Comparison of ENCODE assay signal across 22 cellular contexts in the genomic region with DNA sequence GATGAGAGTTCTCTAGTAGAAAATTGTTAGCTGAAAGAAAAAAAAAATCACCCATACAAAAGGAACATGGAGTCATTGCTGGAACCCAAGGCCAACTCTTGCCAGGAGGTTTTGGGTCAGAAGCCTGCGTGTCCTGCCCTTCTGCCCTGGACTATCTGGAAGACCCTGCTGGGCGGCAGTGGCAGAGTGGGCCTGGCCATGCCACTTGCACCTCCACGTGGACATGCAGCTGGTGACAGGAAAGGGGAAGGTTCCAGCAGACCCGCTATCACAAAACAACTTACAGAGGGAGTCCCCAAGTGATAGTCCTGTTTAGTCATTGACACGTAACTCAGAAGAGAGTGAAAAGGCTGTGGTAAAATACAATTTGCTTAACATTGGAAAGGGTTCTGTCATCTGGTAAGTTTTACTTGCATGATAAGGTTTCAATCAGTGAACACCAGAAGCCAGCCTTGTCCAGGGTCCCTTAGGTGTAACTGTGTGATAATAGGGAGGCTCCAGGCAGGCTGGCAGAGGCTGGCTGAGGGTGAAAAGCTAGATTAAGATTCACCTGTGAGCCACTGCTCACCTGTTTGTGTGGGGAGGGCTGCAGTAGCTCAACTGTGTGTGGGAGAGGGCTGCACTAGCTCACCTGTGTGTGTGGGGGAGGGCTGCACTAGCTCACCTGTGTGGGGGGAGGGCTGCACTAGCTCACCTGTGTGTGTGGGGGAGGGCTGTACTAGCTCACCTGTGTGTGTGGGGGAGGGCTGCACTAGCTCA. TPM values are rescaled to one million over a fixed set of nuclear protein-coding genes. Genes with fewer than 3 reads are reported as not detected.
DNase-seq lines count a peak whose midpoint lies in the region; ATAC-seq, FAIRE-seq and TF ChIP-seq lines count a peak whose summit lies in the region.
"Had no signal": no experiment of that assay in that cellular context is flagged by ENCODE, and none has a peak within 500 bp of the region (broad histone marks: within the 10 kb centered on the region; RNA-seq: fewer than 3 reads in every experiment).

No MANE protein-coding gene starts in this region.

- TF ChIP-seq EP300 in H1 (IDR thresholded peaks at IDR 0.05; ENCODE audit: borderline replicate concordance in 1 of 2, low read depth in 2 of 2, low read length in 2 of 2) (no peak), HepG2 (IDR thresholded peaks at IDR 0.05; ENCODE audit: low read depth in 2 of 2, low read length in 2 of 2) (no peak), HepG2 (CRISPR knock-in tag; IDR thresholded peaks at IDR 0.05; ENCODE audit: borderline replicate concordance) (no peak)

- TF ChIP-seq CTCF in H1 (IDR thresholded peaks at IDR 0.05; ENCODE audit: control extremely low read depth in 1 of 3, insufficient read depth in 1 of 3, low read depth in 1 of 3, low read length in 3 of 3) (no peak), mammary epithelial cell (conservative IDR thresholded peaks at IDR 0.05 in 1 of 2, IDR thresholded peaks at IDR 0.05 in 1 of 2; ENCODE audit: extremely low read depth in 1 of 2, insufficient read depth in 1 of 2, low read depth in 1 of 2, low read length in 2 of 2) (no peak), HepG2 (CRISPR knock-in tag; IDR thresholded peaks at IDR 0.05) (no peak)

- H3K4ac ChIP-seq in H1 (replicated peaks; ENCODE audit: insufficient read length, low read depth, low read length): peak overlapping the region; percentile 19

- POLR2A ChIA-PET in H1 (lab: Charles Lee; ENCODE audit: partially characterized antibody): interaction anchor here (0.9 to 2.6 kb wide), 3 partner anchors 11 to 89 kb away, joined by 3 to 7 read pairs (median 4); partner anchors contain the start of genes COL4A1 and COL4A2
- POLR2A ChIA-PET in HepG2 (lab: Yijun Ruan, JAX): no interaction called here

- no peak overlapping the region for H3K9ac ChIP-seq in H1 (replicated peaks in 1 of 4; ENCODE audit: extremely low read depth in 1 of 4, low read depth in 3 of 4, low read length in 3 of 4)
- H3K9ac ChIP-seq in rectal smooth muscle tissue (ENCODE audit: low read length): no peak overlapping the region
- no peak overlapping the region for H3K9ac ChIP-seq in mammary epithelial cell (ENCODE audit: insufficient read depth, low read length)
- no peak overlapping the region for H3K9ac ChIP-seq in HepG2 (ENCODE audit: insufficient read depth, low read depth, low read length)
- H3K9ac ChIP-seq: KMS-11 had no signal

- TF ChIP-seq RAD21 in H1 (IDR thresholded peaks at IDR 0.05 in 1 of 2, conservative IDR thresholded peaks at IDR 0.05 in 1 of 2; ENCODE audit: low read depth in 2 of 2, low read length in 2 of 2) (no peak; a peak in 1 of 4 replicates), HepG2 (CRISPR knock-in tag; IDR thresholded peaks at IDR 0.05) (no peak)

- peak overlapping the region; percentile 29 to 39; a peak in 3 of 4 replicates for H3K4me2 ChIP-seq in H1 (ENCODE audit: insufficient read depth in 1 of 2, low read depth in 2 of 2, low read length in 2 of 2)
- H3K4me2 ChIP-seq in mammary epithelial cell (ENCODE audit: insufficient read depth, low read depth, low read length): no peak overlapping the region
- no peak overlapping the region for H3K4me2 ChIP-seq in HepG2 (ENCODE audit: low read depth, low read length)
- H3K4me2 ChIP-seq: KMS-11 had no signal

- BruUV-seq in mammary epithelial cell (replicated peaks; lab: Mats Ljungman, UMichigan) (no TSS peak), HepG2 (replicated peaks; lab: Mats Ljungman, UMichigan) (no TSS peak)

- peaks cover 12% of the 10 kb centered on the region for H3K79me1 ChIP-seq in H1 (ENCODE audit: low read depth, low read length)

- H2BK5ac ChIP-seq in H1 (ENCODE audit: low read depth, low read length): peak overlapping the region; percentile 46; the same call in 1 of the 2 replicates

- no peak overlapping the region for H4K91ac ChIP-seq in H1 (replicated peaks; ENCODE audit: insufficient read length, low read length)

- H3K27ac ChIP-seq in H1 (ENCODE audit: low read depth, low read length) (0 out of 2 replicates have a peak overlapping the region, but pooled peaks have one; percentile 19), rectal smooth muscle tissue (ENCODE audit: low read depth, low read length) (peak overlapping the region; percentile 89), mammary epithelial cell (ENCODE audit: insufficient read depth, low read depth, low read length) (no peak overlapping the region), HepG2 (ENCODE audit: extremely low read length, insufficient read depth, low read length) (no peak overlapping the region)
- H3K27ac ChIP-seq: KMS-11 had no signal

- WGBS in H1 (ENCODE audit: extremely low coverage in 1 of 2, insufficient coverage in 1 of 2, insufficient read length in 1 of 2, insufficient replicate concordance in 2 of 2, low coverage in 1 of 2, low lambda C conversion rate in 2 of 2, missing lambda C conversion rate in 1 of 2), 2 experiments: 74% methylated on average over 5 of the region's 5 CpGs; no CpG with 5 or more reads in 1 of the 2 experiments
- WGBS in mammary epithelial cell (ENCODE audit: low coverage, missing lambda C conversion rate): 71% methylated on average over 5 of the region's 5 CpGs
- WGBS in HepG2 (ENCODE audit: low lambda C conversion rate): 22% methylated on average over 5 of the region's 5 CpGs

- peak overlapping the region; percentile 33; the same call in 1 of the 2 replicates for H2BK15ac ChIP-seq in H1 (ENCODE audit: low read length)

- no peak overlapping the region for H3K56ac ChIP-seq in H1 (replicated peaks; ENCODE audit: insufficient read length, low read depth, low read length)

- dilution Hi-C loops in mammary epithelial cell (cut with HindIII; ENCODE audit: low sequenced_read_pairs): no loop called here

- peaks cover 6% of the 10 kb centered on the region in 2 experiments for H4K20me1 ChIP-seq in H1 (replicated peaks in 1 of 2; ENCODE audit: control insufficient read depth in 1 of 2, insufficient read depth in 2 of 2, low read length in 2 of 2)
- H4K20me1 ChIP-seq in mammary epithelial cell (ENCODE audit: insufficient read depth, low read length): no peaks in the 10 kb centered on the region
- H4K20me1 ChIP-seq in HepG2 (ENCODE audit: insufficient read depth, low read length): no peaks in the 10 kb centered on the region

- H4K8ac ChIP-seq in H1 (ENCODE audit: extremely low read depth, insufficient read depth, low read length): no peak overlapping the region

- H4K5ac ChIP-seq in H1 (ENCODE audit: insufficient read length, low read depth, low read length): no peak overlapping the region

- H2BK120ac ChIP-seq in H1 (replicated peaks; ENCODE audit: low read depth, low read length): no peak overlapping the region

- in situ Hi-C loops in mammary epithelial cell (cut with MboI; ENCODE audit: low sequenced_read_pairs in 2 of 2): no loop called here
- in situ Hi-C loops in HepG2 (cut with HindIII; ENCODE audit: extremely low pct_ligation_motif_present, low pct_unique_long_range_greater_than_20kb): no loop called here

- H2BK12ac ChIP-seq in H1 (ENCODE audit: low read depth, low read length): no peak overlapping the region; the same call in 1 of the 2 replicates

- ATAC-seq in HG02938 (IDR thresholded peaks at IDR 0.05; ENCODE audit: unreplicated experiment) (peak; percentile 55), HepG2 (no peak)
- ATAC-seq: left cardiac atrium, T-cell had no signal

- H3K9me3 ChIP-seq in H1 (ENCODE audit: insufficient read depth in 2 of 2, low read depth in 1 of 2, low read length in 1 of 2): no peaks in the 10 kb centered on the region
- no peaks in the 10 kb centered on the region for H3K9me3 ChIP-seq in mammary epithelial cell (replicated peaks; ENCODE audit: insufficient read depth, low read length)
- H3K9me3 ChIP-seq in HepG2 (ENCODE audit: low read length): no peaks in the 10 kb centered on the region
- H3K9me3 ChIP-seq: HAP-1 had no signal

- peak overlapping the region; percentile 62; the same call in 1 of the 2 replicates for H2BK20ac ChIP-seq in H1 (ENCODE audit: low read length)

- peak; percentile 22 for DNase-seq in DMS79 treated with DMSO at 0.1 percent for 48 hours (lab: John Stamatoyannopoulos, UW)
- DNase-seq in DMS79 (lab: John Stamatoyannopoulos, UW): no peak
- DNase-seq in H1 (ENCODE audit: low read depth in 1 of 2, low spot score in 2 of 2): no peak
- no peak for DNase-seq in activated CD8-positive, alpha-beta memory T cell treated with anti-CD3 and anti-CD28 coated beads, Interleukin-2, amount 50 U/mL, for 4 hours
- DNase-seq in mammary epithelial cell: no peak
- DNase-seq in HepG2 (ENCODE audit: low spot score): no peak
- DNase-seq: 8988T; activated CD4-positive, alpha-beta T cell treated with anti-CD3 and anti-CD28 coated beads for 4 hours; activated T-cell treated with anti-CD3 and anti-CD28 coated beads, Interleukin-2, amount 50 U/mL, for 24 hours; amniotic stem cell; CD4-positive, CD25-positive, alpha-beta regulatory T cell; cortex of kidney; left cardiac atrium; naive B cell; NCI-H146; T-cell had no signal

- no peak for FAIRE-seq in H1 (lab: Jason Lieb, UNC)
- FAIRE-seq in HepG2 (lab: Jason Lieb, UNC): no peak
- FAIRE-seq: G401.6, RCC 7860 had no signal

- H3K79me2 ChIP-seq in H1 (ENCODE audit: control insufficient read depth in 1 of 2, insufficient read depth in 2 of 2, low read length in 2 of 2) (peaks cover 0 to 10% of the 10 kb centered on the region in 2 experiments; a peak in 1 of 4 replicates), mammary epithelial cell (ENCODE audit: insufficient read depth, low read length) (peaks cover 49% of the 10 kb centered on the region), HepG2 (ENCODE audit: insufficient read depth, low read length) (no peaks in the 10 kb centered on the region)

- peak overlapping the region; percentile 83 for H3K18ac ChIP-seq in H1 (ENCODE audit: extremely low read depth, low read length)

- H3K36me3 ChIP-seq in H1 (ENCODE audit: control insufficient read depth in 2 of 4, insufficient read depth in 4 of 4, low read length in 3 of 4) (peaks cover 0 to 4% (median 1%) of the 10 kb centered on the region in 4 experiments; a peak in 3 of 8 replicates), rectal smooth muscle tissue (ENCODE audit: control insufficient read depth, insufficient read depth, low read length) (peaks cover 4% of the 10 kb centered on the region), mammary epithelial cell (ENCODE audit: insufficient read depth, low read length) (no peaks in the 10 kb centered on the region), HepG2 (replicated peaks in 1 of 2; ENCODE audit: control insufficient read depth in 1 of 2, insufficient read depth in 2 of 2, low read length in 2 of 2) (no peaks in the 10 kb centered on the region)
- H3K36me3 ChIP-seq: HAP-1 had no signal

- H3K4me3 ChIP-seq in H1 (ENCODE audit: extremely low read depth in 1 of 4, insufficient read depth in 2 of 4, low read depth in 3 of 4, low read length in 4 of 4): peak overlapping the region in 1 of 4 experiments; percentile 25; a peak in 1 of 8 replicates
- no peak overlapping the region for H3K4me3 ChIP-seq in rectal smooth muscle tissue (ENCODE audit: low read length)
- H3K4me3 ChIP-seq in mammary epithelial cell (replicated peaks in 1 of 3; ENCODE audit: insufficient read depth in 1 of 3, low read depth in 2 of 3, low read length in 3 of 3): no peak overlapping the region
- no peak overlapping the region for H3K4me3 ChIP-seq in HepG2 (replicated peaks in 1 of 3; ENCODE audit: insufficient read depth in 1 of 3, low read depth in 2 of 3, low read length in 3 of 3)
- H3K4me3 ChIP-seq: HAP-1 had no signal

- H2AK5ac ChIP-seq in H1 (ENCODE audit: low read depth, low read length): no peak overlapping the region

- no peaks in the 10 kb centered on the region for H3K23me2 ChIP-seq in H1 (ENCODE audit: low read depth, low read length)

- no peak overlapping the region for H2AFZ ChIP-seq in H1 (ENCODE audit: low read length)
- H2AFZ ChIP-seq in mammary epithelial cell (ENCODE audit: low read depth, low read length): no peak overlapping the region
- no peak overlapping the region for H2AFZ ChIP-seq in HepG2 (ENCODE audit: low read length)

- H3K27me3 ChIP-seq in H1 (replicated peaks in 1 of 4; ENCODE audit: control insufficient read depth in 3 of 4, extremely low read depth in 1 of 4, insufficient read depth in 3 of 4, low read length in 3 of 4): no peaks in the 10 kb centered on the region
- no peaks in the 10 kb centered on the region for H3K27me3 ChIP-seq in rectal smooth muscle tissue (ENCODE audit: control insufficient read depth, insufficient read depth, low read length)
- H3K27me3 ChIP-seq in mammary epithelial cell (ENCODE audit: insufficient read depth, low read length): no peaks in the 10 kb centered on the region
- peaks cover 0 to 13% of the 10 kb centered on the region in 2 experiments; a peak in 1 of 5 replicates for H3K27me3 ChIP-seq in HepG2 (ENCODE audit: control insufficient read depth in 1 of 2, insufficient read depth in 2 of 2, low read length in 2 of 2)

- H3K23ac ChIP-seq in H1 (ENCODE audit: insufficient read length): no peak overlapping the region

- H3K14ac ChIP-seq in H1 (ENCODE audit: insufficient read length): no peak overlapping the region

- H3K4me1 ChIP-seq in H1 (replicated peaks in 1 of 4; ENCODE audit: control insufficient read depth in 3 of 4, insufficient read depth in 4 of 4, low read length in 3 of 4) (peaks cover 3 to 17% (median 10%) of the 10 kb centered on the region in 4 experiments; a peak in 6 of 7 replicates), rectal smooth muscle tissue (ENCODE audit: control insufficient read depth, insufficient read depth, low read length) (peaks cover 41% of the 10 kb centered on the region), mammary epithelial cell (ENCODE audit: insufficient read depth, low read length) (peaks cover 15% of the 10 kb centered on the region), HepG2 (ENCODE audit: insufficient read depth, low read length) (no peaks in the 10 kb centered on the region)
- H3K4me1 ChIP-seq: HAP-1 had no signal

- TF ChIP-seq POLR2A in H1 (IDR thresholded peaks at IDR 0.05; ENCODE audit: control extremely low read depth in 1 of 2, low read depth in 2 of 2, low read length in 2 of 2): no peak
- no peak for TF ChIP-seq POLR2A in HepG2 (IDR thresholded peaks at IDR 0.05; ENCODE audit: insufficient read depth in 1 of 2, low read depth in 2 of 2, low read length in 2 of 2)

- CTCF ChIA-PET in H1 (lab: Charles Lee; ENCODE audit: partially characterized antibody) (interaction anchor here (0.5 to 2.6 kb wide), 15 partner anchors 9 to 256 kb away, joined by 3 to 11 read pairs (median 3); no protein-coding TSS in a partner anchor), mammary epithelial cell (lab: Charles Lee; ENCODE audit: low non-redundant PET) (no interaction called here), HepG2 (lab: Yijun Ruan, JAX; ENCODE audit: low intra/inter-chr PET ratio, low total read pairs) (no interaction called here)

- intact Hi-C loops in mammary epithelial cell (cut with micrococcal nuclease) (no loop called here), HepG2 (cut with micrococcal nuclease; ENCODE audit: unreplicated experiment) (no loop called here)

RNA-seq across cellular contexts. Expression of gene COL4A2, which starts 47.8 kb away (rescaled TPM):
- 77.0 and 80.4 TPM in 2 replicates for total RNA-seq in H1 (2021; fragmentation: NEBNext Ultra II Directional; extraction: Animal tissue kit (Norgen Biotek cat#: 25700))
- polyA plus RNA-seq in H1 (2011; rRNA removed) (87.3 and 133 TPM in 2 replicates), mammary epithelial cell (119 TPM), HepG2 (2011; rRNA removed) (1.0 and 1.9 TPM in 2 replicates)
- polyA plus RNA-seq in H1 (2011; cell fraction: cytosol; rRNA removed): 64.4 TPM
- polyA plus RNA-seq in H1 (2011; cell fraction: nucleus; rRNA removed): 260 TPM
- polyA plus RNA-seq in H1 (2012, experiment 1 of 2): 45.6 to 82.2 TPM (median 69.4 TPM) in 4 replicates
- 40.9 TPM for polyA plus RNA-seq in H1 (2012, experiment 2 of 2)
- polyA plus RNA-seq in H1 (2013, experiment 1 of 2): 143 TPM
- 123 TPM for polyA plus RNA-seq in H1 (2013, experiment 2 of 2)
- polyA minus RNA-seq in H1 (2011; rRNA and poly(A)+ RNA removed): 69.1 and 74.8 TPM in 2 replicates
- polyA minus RNA-seq in H1 (2011; cell fraction: cytosol; rRNA and poly(A)+ RNA removed): 78.9 TPM
- polyA minus RNA-seq in H1 (2011; cell fraction: nucleus; rRNA and poly(A)+ RNA removed): 109 TPM
- total RNA-seq in mammary epithelial cell (10 to 100 TPM; 74.9 to 94.2 TPM), HepG2 (2016; rRNA removed; fragmentation: Illumina TruSeq; extraction: Trizol) (0.15 and 0.22 TPM in 2 replicates)
- polyA minus RNA-seq in mammary epithelial cell: 78.3 TPM
- total RNA-seq in HepG2 (2016; cell fraction: cytosol; rRNA removed; fragmentation: Illumina TruSeq; extraction: Trizol; ENCODE audit: low read depth): not detected in 2 replicates
- 0.15 and 0.35 TPM in 2 replicates for total RNA-seq in HepG2 (2016; cell fraction: insoluble cytoplasmic fraction; rRNA removed; fragmentation: Illumina TruSeq; extraction: Trizol)
- total RNA-seq in HepG2 (2016; cell fraction: membrane; rRNA removed; fragmentation: Illumina TruSeq; extraction: Trizol): not detected in 2 replicates
- 1.3 TPM in 1 of 2 replicates, not detected in the other for total RNA-seq in HepG2 (2016; cell fraction: nucleus; rRNA removed; fragmentation: Illumina TruSeq; extraction: Trizol)
- polyA plus RNA-seq in HepG2 (2011; cell fraction: cytosol; rRNA removed): 0.56 and 1.6 TPM in 2 replicates
- polyA plus RNA-seq in HepG2 (2011; cell fraction: nucleus; rRNA removed): 1.2 and 4.2 TPM in 2 replicates
- 0.25 and 0.92 TPM in 2 replicates for polyA plus RNA-seq in HepG2 (2012)
- 0.21 TPM in 1 of 2 replicates, not detected in the other for polyA plus RNA-seq in HepG2 (2016; cell fraction: cytosol; fragmentation: Illumina TruSeq; extraction: Trizol; ENCODE audit: low read depth)
- polyA plus RNA-seq in HepG2 (2016; cell fraction: insoluble cytoplasmic fraction; fragmentation: Illumina TruSeq; extraction: Trizol; ENCODE audit: low read depth): 0.19 and 0.68 TPM in 2 replicates
- 0.21 and 0.27 TPM in 2 replicates for polyA plus RNA-seq in HepG2 (2016; cell fraction: membrane; fragmentation: Illumina TruSeq; extraction: Trizol; ENCODE audit: low read depth)
- 0.37 TPM in 1 of 2 replicates, not detected in the other for polyA plus RNA-seq in HepG2 (2016; cell fraction: nucleus; fragmentation: Illumina TruSeq; extraction: Trizol; ENCODE audit: insufficient read depth, low read depth)
- 3.0 and 8.4 TPM in 2 replicates for polyA minus RNA-seq in HepG2 (2011; rRNA and poly(A)+ RNA removed; ENCODE audit: low replicate concordance)
- polyA minus RNA-seq in HepG2 (2011; cell fraction: cytosol; rRNA and poly(A)+ RNA removed): 0.97 and 1.9 TPM in 2 replicates
- 0.75 and 1.4 TPM in 2 replicates for polyA minus RNA-seq in HepG2 (2011; cell fraction: nucleus; rRNA and poly(A)+ RNA removed)
- total RNA-seq: CD4-positive, CD25-positive, alpha-beta regulatory T cell had no signal
- polyA plus RNA-seq: CD4-positive, CD25-positive, alpha-beta regulatory T cell had no signal

RNA-seq across cellular contexts. Expression of gene COL4A1, which starts 47.9 kb away (rescaled TPM):
- 82.0 and 91.0 TPM in 2 replicates for total RNA-seq in H1 (2021; fragmentation: NEBNext Ultra II Directional; extraction: Animal tissue kit (Norgen Biotek cat#: 25700))
- 30.7 and 31.7 TPM in 2 replicates for polyA plus RNA-seq in H1 (2011; rRNA removed)
- 31.3 TPM for polyA plus RNA-seq in H1 (2011; cell fraction: cytosol; rRNA removed)
- 69.4 TPM for polyA plus RNA-seq in H1 (2011; cell fraction: nucleus; rRNA removed)
- polyA plus RNA-seq in H1 (2012, experiment 1 of 2): 39.8 to 46.7 TPM (median 43.8 TPM) in 4 replicates
- 17.1 TPM for polyA plus RNA-seq in H1 (2012, experiment 2 of 2)
- polyA plus RNA-seq in H1 (2013, experiment 1 of 2): 88.0 TPM
- polyA plus RNA-seq in H1 (2013, experiment 2 of 2): 83.1 TPM
- 46.9 and 65.9 TPM in 2 replicates for polyA minus RNA-seq in H1 (2011; rRNA and poly(A)+ RNA removed)
- 44.9 TPM for polyA minus RNA-seq in H1 (2011; cell fraction: cytosol; rRNA and poly(A)+ RNA removed)
- polyA minus RNA-seq in H1 (2011; cell fraction: nucleus; rRNA and poly(A)+ RNA removed): 51.4 TPM
- 10 to 100 TPM; 40.9 to 89.0 TPM for total RNA-seq in mammary epithelial cell
- polyA plus RNA-seq in mammary epithelial cell: 28.1 TPM
- polyA minus RNA-seq in mammary epithelial cell: 57.7 TPM
- total RNA-seq in HepG2 (2016; rRNA removed; fragmentation: Illumina TruSeq; extraction: Trizol): not detected in 2 replicates
- total RNA-seq in HepG2 (2016; cell fraction: cytosol; rRNA removed; fragmentation: Illumina TruSeq; extraction: Trizol; ENCODE audit: low read depth): not detected in 2 replicates
- total RNA-seq in HepG2 (2016; cell fraction: insoluble cytoplasmic fraction; rRNA removed; fragmentation: Illumina TruSeq; extraction: Trizol): not detected in 2 replicates
- total RNA-seq in HepG2 (2016; cell fraction: membrane; rRNA removed; fragmentation: Illumina TruSeq; extraction: Trizol): not detected in 2 replicates
- total RNA-seq in HepG2 (2016; cell fraction: nucleus; rRNA removed; fragmentation: Illumina TruSeq; extraction: Trizol): not detected in 2 replicates
- 0.03 TPM in 1 of 2 replicates, not detected in the other for polyA plus RNA-seq in HepG2 (2011; rRNA removed)
- polyA plus RNA-seq in HepG2 (2011; cell fraction: cytosol; rRNA removed): not detected in 2 replicates
- 0.05 TPM in 1 of 2 replicates, not detected in the other for polyA plus RNA-seq in HepG2 (2011; cell fraction: nucleus; rRNA removed)
- polyA plus RNA-seq in HepG2 (2012): not detected in 2 replicates
- polyA plus RNA-seq in HepG2 (2016; cell fraction: cytosol; fragmentation: Illumina TruSeq; extraction: Trizol; ENCODE audit: low read depth): not detected in 2 replicates
- not detected in 2 replicates for polyA plus RNA-seq in HepG2 (2016; cell fraction: insoluble cytoplasmic fraction; fragmentation: Illumina TruSeq; extraction: Trizol; ENCODE audit: low read depth)
- polyA plus RNA-seq in HepG2 (2016; cell fraction: membrane; fragmentation: Illumina TruSeq; extraction: Trizol; ENCODE audit: low read depth): not detected in 2 replicates
- not detected in 2 replicates for polyA plus RNA-seq in HepG2 (2016; cell fraction: nucleus; fragmentation: Illumina TruSeq; extraction: Trizol; ENCODE audit: insufficient read depth, low read depth)
- polyA minus RNA-seq in HepG2 (2011; rRNA and poly(A)+ RNA removed; ENCODE audit: low replicate concordance): 10.2 TPM in 1 of 2 replicates, not detected in the other
- polyA minus RNA-seq in HepG2 (2011; cell fraction: cytosol; rRNA and poly(A)+ RNA removed): not detected in 2 replicates
- polyA minus RNA-seq in HepG2 (2011; cell fraction: nucleus; rRNA and poly(A)+ RNA removed): 0.13 TPM in 1 of 2 replicates, not detected in the other
- total RNA-seq: CD4-positive, CD25-positive, alpha-beta regulatory T cell had no signal
- polyA plus RNA-seq: CD4-positive, CD25-positive, alpha-beta regulatory T cell had no signal

Comparison
In these comparisons a context has a peak if more than half of its experiments do, and no peak if none do; other contexts are left out.
1. H3K27ac ChIP-seq: peak in H1 (single experiment) and rectal smooth muscle tissue (single experiment); none in mammary epithelial cell (single experiment) and HepG2 (single experiment).
2. H3K4me2 ChIP-seq: peak in H1 (2 of 2); none in mammary epithelial cell (single experiment) and HepG2 (single experiment).
3. RNA of gene COL4A2, which starts 47.8 kb away (total RNA-seq): 74.9 to 94.2 TPM in mammary epithelial cell and 77.0 to 80.4 TPM in H1; 0.15 to 1.3 TPM in HepG2; every median in the first group is over 10 times any median in the second.
4. RNA of gene COL4A1, which starts 47.9 kb away (total RNA-seq): 40.9 to 89.0 TPM in mammary epithelial cell and 82.0 to 91.0 TPM in H1; not detected in HepG2; every median in the first group is over 10 times any median in the second.